Comparison of ENCODE assay signal across 21 cellular contexts in genomic region chr2:42872736-42873135, GRCh38.
A peak's percentile ranks its signal among the peaks of the same experiment; 100 is the strongest.
DNase-seq lines count a peak whose midpoint lies in the region; ATAC-seq and TF ChIP-seq lines count a peak whose summit lies in the region.
"Had no signal": no experiment of that assay in that cellular context is flagged by ENCODE, and none has a peak within 500 bp of the region (broad histone marks: within the 10 kb centered on the region; RNA-seq: fewer than 3 reads in every experiment).

No MANE protein-coding gene starts in this region.

- H3K4me3 ChIP-seq in fibroblast of pulmonary artery (replicated peaks; ENCODE audit: low read depth, low read length), result no peak overlapping the region
- H3K4me3 ChIP-seq in gastrocnemius medialis, result no peak overlapping the region
- H3K4me3 ChIP-seq: mucosa of descending colon, pancreas, testis had no signal

- peak; percentile 57 to 75 for ATAC-seq in gastrocnemius medialis
- no peak for ATAC-seq in effector memory CD8-positive, alpha-beta T cell (replicated peaks)
- ATAC-seq in HG03432 (IDR thresholded peaks at IDR 0.05; ENCODE audit: unreplicated experiment), result no peak
- ATAC-seq: mucosa of descending colon had no signal

- no peak for TF ChIP-seq POLR2A in gastrocnemius medialis (IDR thresholded peaks at IDR 0.05)

- in situ Hi-C loops in gastrocnemius medialis (cut with MboI; ENCODE audit: low sequenced_read_pairs in 4 of 4), result no loop called here

- intact Hi-C loops in gastrocnemius medialis (cut with DNase I; ENCODE audit: low total_unique reads), result no loop called here

- no peaks in the 10 kb centered on the region for H3K27me3 ChIP-seq in gastrocnemius medialis
- H3K27me3 ChIP-seq: BE2C, pancreas, testis had no signal

- peaks cover 12 to 40% of the 10 kb centered on the region in 2 donors for H3K4me1 ChIP-seq in gastrocnemius medialis
- H3K4me1 ChIP-seq: BE2C had no signal

- no peaks in the 10 kb centered on the region for H3K9me3 ChIP-seq in gastrocnemius medialis
- H3K9me3 ChIP-seq: BE2C, mucosa of descending colon, pancreas, testis had no signal

- no peaks in the 10 kb centered on the region for H3K4me1 Mint-ChIP-seq in effector memory CD8-positive, alpha-beta T cell (ENCODE audit: low read depth in 2 of 2)

- DNase-seq in EH (ENCODE audit: low read depth) (peak; percentile 32), SKM-1 (lab: John Stamatoyannopoulos, UW; ENCODE audit: unreplicated experiment) (peak; percentile 28), fibroblast of pulmonary artery (ENCODE audit: low read depth) (peak; percentile 86), gastrocnemius medialis (no peak), anterior cingulate cortex (lab: John Stamatoyannopoulos, UW) (no peak), NCI-H526 treated with DMSO at 0.1 percent for 48 hours (lab: John Stamatoyannopoulos, UW) (no peak)
- no peak for DNase-seq in effector memory CD8-positive, alpha-beta T cell
- DNase-seq: activated CD4-positive, alpha-beta T cell treated with anti-CD3 and anti-CD28 coated beads, Interleukin-2, amount 50 U/mL, for 1 hour; activated T-cell treated with anti-CD3 and anti-CD28 coated beads, Interleukin-2, amount 50 U/mL, for 48 hours; amniotic stem cell; BE2C; cortex of kidney; DMS79 treated with DMSO at 0.1 percent for 48 hours; islet precursor cell; mucosa of descending colon; NCI-H226; pancreas; stimulated activated CD4-positive, alpha-beta T cell treated with anti-CD3 and anti-CD28 coated beads, Interleukin-15, amount 100 ng/mL, for 24 hours; testis had no signal

- peaks cover 6 to 11% of the 10 kb centered on the region in 2 donors for H3K9me3 Mint-ChIP-seq in effector memory CD8-positive, alpha-beta T cell

- TF ChIP-seq CTCF in fibroblast of pulmonary artery (IDR thresholded peaks at IDR 0.05; ENCODE audit: low read length, missing control alignments), result no peak
- TF ChIP-seq CTCF in gastrocnemius medialis (IDR thresholded peaks at IDR 0.05 in 4 of 5, conservative IDR thresholded peaks at IDR 0.05 in 1 of 5), result no peak

- peaks cover 0 to 13% of the 10 kb centered on the region in 2 donors for H3K27me3 Mint-ChIP-seq in effector memory CD8-positive, alpha-beta T cell

- peak overlapping the region; percentile 34 to 79 (median 58) for H3K27ac ChIP-seq in gastrocnemius medialis
- H3K27ac ChIP-seq: pancreas had no signal

- H3K36me3 Mint-ChIP-seq in effector memory CD8-positive, alpha-beta T cell (ENCODE audit: insufficient read depth), result no peaks in the 10 kb centered on the region

- H3K27ac Mint-ChIP-seq in effector memory CD8-positive, alpha-beta T cell, result no peak overlapping the region
- H3K27ac Mint-ChIP-seq: T-helper 1 cell treated with Interleukin-12 subunit alpha and Interleukin-12 subunit beta and Interleukin-4 antibody, amounts not matched to agents 30 μg/mL and 1 μg/mL, for 36 hours had no signal

- H3K4me3 Mint-ChIP-seq in effector memory CD8-positive, alpha-beta T cell, result no peak overlapping the region
- H3K4me3 Mint-ChIP-seq: T-helper 1 cell treated with Interleukin-12 subunit alpha and Interleukin-12 subunit beta and Interleukin-4 antibody, amounts not matched to agents 30 μg/mL and 1 μg/mL, for 36 hours had no signal

- H3K36me3 ChIP-seq in gastrocnemius medialis, result no peaks in the 10 kb centered on the region
- H3K36me3 ChIP-seq: BE2C, pancreas had no signal

Comparison
In these comparisons a context has a peak if more than half of its experiments do, and no peak if none do; other contexts are left out.
1. DNase-seq: peak in EH (single experiment), SKM-1 (single experiment) and fibroblast of pulmonary artery (single experiment); none in gastrocnemius medialis (0 of 2), anterior cingulate cortex (0 of 58), NCI-H526 treated with DMSO at 0.1 percent for 48 hours (single experiment) and effector memory CD8-positive, alpha-beta T cell (0 of 3).
2. ATAC-seq: peak in gastrocnemius medialis (2 of 2); none in effector memory CD8-positive, alpha-beta T cell (single experiment) and HG03432 (single experiment).